Comparison of ENCODE assay signal across 8 cellular contexts in the genomic region with DNA sequence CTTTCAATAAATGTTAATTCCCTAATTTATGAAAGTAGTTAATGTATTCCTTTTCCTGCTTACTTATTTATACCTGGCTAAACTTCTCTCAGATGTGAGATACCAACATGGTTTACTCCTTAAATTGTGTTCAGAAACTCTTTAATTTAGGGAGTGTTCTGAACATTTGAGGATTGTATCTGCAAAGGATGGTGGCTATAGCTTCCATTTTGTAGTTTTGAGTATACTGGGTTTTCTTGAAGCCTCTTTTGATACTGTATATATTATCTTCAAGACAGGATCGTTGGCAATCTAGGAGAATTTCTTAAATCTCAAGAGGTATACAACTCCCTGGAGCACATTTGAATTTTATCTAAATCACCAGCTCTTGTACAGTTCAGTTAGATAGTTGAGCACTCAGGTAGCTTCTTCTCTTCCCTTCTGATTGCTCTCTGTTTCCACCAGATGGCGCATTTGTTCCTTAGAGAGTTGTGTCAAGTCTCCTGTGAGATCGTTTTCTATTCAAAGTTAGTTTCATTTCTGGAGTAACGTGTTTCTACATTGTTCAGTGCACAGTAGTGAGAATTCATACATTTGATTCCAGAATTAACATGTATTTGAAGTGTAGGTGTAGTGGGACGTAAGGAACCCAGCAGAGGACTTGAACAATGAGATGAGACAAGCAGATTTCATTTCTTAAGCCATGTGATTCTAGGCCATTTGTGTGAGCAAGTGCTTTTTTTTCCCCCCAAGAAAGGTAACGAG.
DNase-seq lines count a peak whose midpoint lies in the region; ATAC-seq and TF ChIP-seq lines count a peak whose summit lies in the region.
"Not testable (repeated sequence)": the region's sequence is repeated elsewhere in the genome, so short reads cannot be mapped to it uniquely, and the experiment has no call there.

No MANE protein-coding gene starts in this region.

- H3K27ac Mint-ChIP-seq in activated naive CD4-positive, alpha-beta T cell treated with anti-CD3 and anti-CD28 coated beads, Interleukin-2, amount 10 ng/mL, durations not matched to agents 7 days and 5 days = peak overlapping the region; percentile 84
- H3K27ac Mint-ChIP-seq in neural progenitor cell = not testable (repeated sequence)

- peak overlapping the region; percentile 57 for H3K4me3 Mint-ChIP-seq in activated naive CD4-positive, alpha-beta T cell treated with anti-CD3 and anti-CD28 coated beads, Interleukin-2, amount 10 ng/mL, durations not matched to agents 7 days and 5 days
- not testable (repeated sequence) for H3K4me3 Mint-ChIP-seq in neural progenitor cell

- H3K36me3 Mint-ChIP-seq in activated naive CD4-positive, alpha-beta T cell treated with anti-CD3 and anti-CD28 coated beads, Interleukin-2, amount 10 ng/mL, durations not matched to agents 7 days and 5 days = peaks cover 17% of the 10 kb centered on the region
- H3K36me3 Mint-ChIP-seq in neural progenitor cell = not testable (repeated sequence)

- intact Hi-C loops in aorta (cut with DNase I) = not testable (repeated sequence)

- not testable (repeated sequence) for H3K27me3 Mint-ChIP-seq in activated naive CD4-positive, alpha-beta T cell treated with anti-CD3 and anti-CD28 coated beads, Interleukin-2, amount 10 ng/mL, durations not matched to agents 7 days and 5 days; neural progenitor cell (ENCODE audit: insufficient read depth, low read depth)

- not testable (repeated sequence) for H3K4me3 ChIP-seq in GM12875 (ENCODE audit: low read depth, low read length); neural progenitor cell; aorta (ENCODE audit: low read length in 2 of 2)
- peak overlapping the region; percentile 28 to 43 for H3K4me3 ChIP-seq in foreskin fibroblast (ENCODE audit: low read depth in 1 of 2, low read length in 2 of 2)

- not testable (repeated sequence) for H3K4me2 ChIP-seq in neural progenitor cell

- not testable (repeated sequence) for H3K9me3 ChIP-seq in neural progenitor cell (ENCODE audit: low read depth); aorta (ENCODE audit: control insufficient read depth, low read length)

- not testable (repeated sequence) for H3K27ac ChIP-seq in neural progenitor cell; aorta (ENCODE audit: low read depth in 1 of 2, low read length in 2 of 2)

- 3 to 4% methylated on average over 6 of the region's 6 CpGs for WGBS in aorta, 2 donors

- H4K20me1 ChIP-seq in neural progenitor cell (ENCODE audit: low read depth) = not testable (repeated sequence)

- CTCF ChIA-PET in activated naive CD4-positive, alpha-beta T cell treated with anti-CD3 and anti-CD28 coated beads, Interleukin-2, amount 10 ng/mL, durations not matched to agents 7 days and 5 days (lab: Charles Lee) = not testable (repeated sequence)

- DNase-seq in NAMALWA (ENCODE audit: low spot score) (peak; percentile 88), SK-MEL-5 (ENCODE audit: low read depth, low spot score) (peak; percentile 69), foreskin fibroblast (peak; percentile 8 to 38)
- DNase-seq in activated naive CD4-positive, alpha-beta T cell treated with anti-CD3 and anti-CD28 coated beads, Interleukin-2, amount 10 ng/mL, durations not matched to agents 7 days and 5 days = peak; percentile 55
- DNase-seq in neural progenitor cell (ENCODE audit: low spot score); aorta: not testable (repeated sequence)

- not testable (repeated sequence) for H3K4me1 ChIP-seq in neural progenitor cell; aorta (ENCODE audit: control insufficient read depth in 1 of 2, insufficient read depth in 2 of 2, low read length in 2 of 2)

- in situ Hi-C loops in SK-MEL-5 (cut with HindIII; ENCODE audit: low pct_unique_long_range_greater_than_20kb, low sequenced_read_pairs) = not testable (repeated sequence)

- not testable (repeated sequence) for H2AFZ ChIP-seq in neural progenitor cell (replicated peaks)

- ATAC-seq in HG02610 (IDR thresholded peaks at IDR 0.05; ENCODE audit: unreplicated experiment) (peak; percentile 80), aorta (ENCODE audit: low FRiP score) (peak; percentile 76)

- H3K27me3 ChIP-seq in neural progenitor cell; aorta (ENCODE audit: control insufficient read depth in 1 of 2, insufficient read depth in 2 of 2, low read length in 1 of 2): not testable (repeated sequence)

- H3F3A ChIP-seq in neural progenitor cell (ENCODE audit: low read depth) = peaks cover 22% of the 10 kb centered on the region

- TF ChIP-seq CTCF in GM12875 (IDR thresholded peaks at IDR 0.05; ENCODE audit: borderline replicate concordance, insufficient read depth, low read depth, low read length) = peak; percentile 34; the same call in 1 of the 2 replicates
- TF ChIP-seq CTCF in foreskin fibroblast (IDR thresholded peaks at IDR 0.05; ENCODE audit: low read depth, low read length) = not testable (repeated sequence)
- peak; percentile 66 for TF ChIP-seq CTCF in neural progenitor cell (IDR thresholded peaks at IDR 0.05)

- H3K9me3 Mint-ChIP-seq in activated naive CD4-positive, alpha-beta T cell treated with anti-CD3 and anti-CD28 coated beads, Interleukin-2, amount 10 ng/mL, durations not matched to agents 7 days and 5 days; neural progenitor cell: not testable (repeated sequence)

- peaks cover 13% of the 10 kb centered on the region for H3K79me2 ChIP-seq in neural progenitor cell (ENCODE audit: low read depth)

- H3K36me3 ChIP-seq in neural progenitor cell; aorta (ENCODE audit: control insufficient read depth in 1 of 2, insufficient read depth in 2 of 2, low read length in 1 of 2): not testable (repeated sequence)

- H3K4me1 Mint-ChIP-seq in activated naive CD4-positive, alpha-beta T cell treated with anti-CD3 and anti-CD28 coated beads, Interleukin-2, amount 10 ng/mL, durations not matched to agents 7 days and 5 days; neural progenitor cell: not testable (repeated sequence)

- H3K9ac ChIP-seq in neural progenitor cell = not testable (repeated sequence)
